Comparison of ENCODE assay signal across 21 cellular contexts in genomic region chr2:37201208-37201607, GRCh38. TPM values are rescaled to one million over a fixed set of nuclear protein-coding genes. Genes with fewer than 3 reads are reported as not detected.
DNase-seq lines count a peak whose midpoint lies in the region; ATAC-seq lines count a peak whose summit lies in the region.
"Had no signal": no experiment of that assay in that cellular context is flagged by ENCODE, and none has a peak within 500 bp of the region (broad histone marks: within the 10 kb centered on the region; RNA-seq: fewer than 3 reads in every experiment).

No MANE protein-coding gene starts in this region.

- POLR2A ChIA-PET in CD8-positive, alpha-beta memory T cell (lab: Charles Lee) = interaction anchor here (1.0 kb wide), 1 partner anchor 31 kb away, joined by 3 read pairs; the partner anchor contains the start of genes CEBPZ and NDUFAF7
- POLR2A ChIA-PET in naive thymus-derived CD8-positive, alpha-beta T cell (lab: Charles Lee) = interaction anchor here (1.4 kb wide), 1 partner anchor 30 kb away, joined by 3 read pairs; the partner anchor contains the start of genes CEBPZ and NDUFAF7

- peaks cover 20 to 68% (median 35%) of the 10 kb centered on the region in 3 donors for H3K36me3 Mint-ChIP-seq in CD8-positive, alpha-beta memory T cell
- peaks cover 85% of the 10 kb centered on the region for H3K36me3 Mint-ChIP-seq in activated T-helper 17 cell treated with anti-CD3 and anti-CD28 coated beads, Interleukin-2, amount 50 U/mL, for 72 hours (ENCODE audit: low read depth)
- peaks cover 26 to 54% (median 52%) of the 10 kb centered on the region in 3 donors for H3K36me3 Mint-ChIP-seq in naive thymus-derived CD8-positive, alpha-beta T cell

- no peak overlapping the region for H3K4me3 ChIP-seq in CD8-positive, alpha-beta memory T cell (ENCODE audit: low read length)
- no peak overlapping the region for H3K4me3 ChIP-seq in HUES6 (ENCODE audit: low read depth, low read length)
- H3K4me3 ChIP-seq: esophagus muscularis mucosa, SJCRH30, tibial nerve had no signal

- H3K9ac ChIP-seq in HUES6 (ENCODE audit: low read length) = no peak overlapping the region
- H3K9ac ChIP-seq: parathyroid adenoma had no signal

- no peaks in the 10 kb centered on the region for H3K27me3 ChIP-seq in CD8-positive, alpha-beta memory T cell (ENCODE audit: insufficient read depth, low read length, poor library complexity, severe bottlenecking)
- no peaks in the 10 kb centered on the region for H3K27me3 ChIP-seq in HUES6 (ENCODE audit: control insufficient read depth, insufficient read depth, low read length)
- H3K27me3 ChIP-seq: esophagus muscularis mucosa, SJCRH30, tibial nerve had no signal

- H3K9me3 Mint-ChIP-seq in CD8-positive, alpha-beta memory T cell = peaks cover 0 to 12% (median 2%) of the 10 kb centered on the region in 5 donors
- H3K9me3 Mint-ChIP-seq in activated T-helper 17 cell treated with anti-CD3 and anti-CD28 coated beads, Interleukin-2, amount 50 U/mL, for 72 hours = no peaks in the 10 kb centered on the region
- peaks cover 0 to 24% (median 10%) of the 10 kb centered on the region in 9 donors for H3K9me3 Mint-ChIP-seq in naive thymus-derived CD8-positive, alpha-beta T cell

- H3K4me1 Mint-ChIP-seq in CD8-positive, alpha-beta memory T cell = peaks cover 49 to 64% (median 50%) of the 10 kb centered on the region in 3 donors
- peaks cover 20% of the 10 kb centered on the region for H3K4me1 Mint-ChIP-seq in activated T-helper 17 cell treated with anti-CD3 and anti-CD28 coated beads, Interleukin-2, amount 50 U/mL, for 72 hours
- peaks cover 15 to 43% (median 39%) of the 10 kb centered on the region in 4 donors for H3K4me1 Mint-ChIP-seq in naive thymus-derived CD8-positive, alpha-beta T cell

- H3K9me3 ChIP-seq in CD8-positive, alpha-beta memory T cell (ENCODE audit: low read length) = no peaks in the 10 kb centered on the region
- peaks cover 11% of the 10 kb centered on the region for H3K9me3 ChIP-seq in HUES6 (ENCODE audit: control insufficient read depth, insufficient read depth, low read depth, low read length)

- H3K27ac Mint-ChIP-seq in CD8-positive, alpha-beta memory T cell = peak overlapping the region in 6 of 8 donors; percentile 8 to 79 (median 57)
- peak overlapping the region; percentile 78 for H3K27ac Mint-ChIP-seq in activated T-helper 17 cell treated with anti-CD3 and anti-CD28 coated beads, Interleukin-2, amount 50 U/mL, for 72 hours
- peak overlapping the region in 7 of 10 donors; percentile 5 to 78 (median 31) for H3K27ac Mint-ChIP-seq in naive thymus-derived CD8-positive, alpha-beta T cell
- H3K27ac Mint-ChIP-seq: stimulated activated naive B cell treated with anti-CD40 and anti-IgM and Interleukin-4, amounts not matched to agents 10 μg/mL and 1 μg/mL and 100 μg/mL, for 72 hours had no signal

- no peak overlapping the region for H3K27ac ChIP-seq in CD8-positive, alpha-beta memory T cell (ENCODE audit: low read depth, low read length)
- peak overlapping the region; percentile 36; the same call in 1 of the 2 replicates for H3K27ac ChIP-seq in HUES6 (ENCODE audit: low read depth, low read length)
- H3K27ac ChIP-seq: esophagus muscularis mucosa, parathyroid adenoma, SJCRH30, tibial nerve had no signal

- CTCF ChIA-PET in CD8-positive, alpha-beta memory T cell (lab: Charles Lee) = interaction anchor here (1.4 kb wide), 1 partner anchor 52 kb away, joined by 3 read pairs; no protein-coding TSS in a partner anchor

- no peak for DNase-seq in CD8-positive, alpha-beta memory T cell
- no peak for DNase-seq in naive thymus-derived CD8-positive, alpha-beta T cell
- DNase-seq in DMS79 (lab: John Stamatoyannopoulos, UW) (no peak), NCI-H1105 treated with DMSO at 0.1 percent for 48 hours (lab: John Stamatoyannopoulos, UW) (no peak)
- DNase-seq in effector CD8-positive, alpha-beta T cell (lab: John Stamatoyannopoulos, UW) = no peak
- DNase-seq: activated T-cell treated with anti-CD3 and anti-CD28 coated beads, Interleukin-2, amount 50 U/mL, for 1 hour; Calu3; caudate nucleus; naive B cell; NCI-H1436; PC-3; SJCRH30; stimulated activated naive B cell treated with anti-CD40 and anti-IgM and Interleukin-4, amounts not matched to agents 10 μg/mL and 1 μg/mL and 100 μg/mL, for 72 hours had no signal

- no peak overlapping the region for H3K4me3 Mint-ChIP-seq in CD8-positive, alpha-beta memory T cell
- peak overlapping the region; percentile 28 for H3K4me3 Mint-ChIP-seq in activated T-helper 17 cell treated with anti-CD3 and anti-CD28 coated beads, Interleukin-2, amount 50 U/mL, for 72 hours
- H3K4me3 Mint-ChIP-seq in naive thymus-derived CD8-positive, alpha-beta T cell = no peak overlapping the region
- H3K4me3 Mint-ChIP-seq: naive B cell; stimulated activated naive B cell treated with anti-CD40 and anti-IgM and Interleukin-4, amounts not matched to agents 10 μg/mL and 1 μg/mL and 100 μg/mL, for 72 hours had no signal

- peaks cover 14% of the 10 kb centered on the region for H3K36me3 ChIP-seq in CD8-positive, alpha-beta memory T cell (ENCODE audit: insufficient read depth, low read length)
- H3K36me3 ChIP-seq in HUES6 (ENCODE audit: control insufficient read depth, insufficient read depth, low read length) = peaks cover 66% of the 10 kb centered on the region

- ATAC-seq in activated T-helper 17 cell treated with anti-CD3 and anti-CD28 coated beads, Interleukin-2, amount 50 U/mL, for 72 hours (replicated peaks) = peak; percentile 17
- no peak for ATAC-seq in naive thymus-derived CD8-positive, alpha-beta T cell
- ATAC-seq: PC-3, sciatic nerve had no signal

- H3K4me1 ChIP-seq in CD8-positive, alpha-beta memory T cell (ENCODE audit: insufficient read depth, low read length) = peaks cover 29% of the 10 kb centered on the region
- H3K4me1 ChIP-seq in HUES6 (ENCODE audit: control insufficient read depth, insufficient read depth, low read length) = peaks cover 44% of the 10 kb centered on the region
- H3K4me1 ChIP-seq: parathyroid adenoma had no signal

- H3K27me3 Mint-ChIP-seq in CD8-positive, alpha-beta memory T cell = no peaks in the 10 kb centered on the region
- H3K27me3 Mint-ChIP-seq in activated T-helper 17 cell treated with anti-CD3 and anti-CD28 coated beads, Interleukin-2, amount 50 U/mL, for 72 hours = no peaks in the 10 kb centered on the region
- H3K27me3 Mint-ChIP-seq in naive thymus-derived CD8-positive, alpha-beta T cell = no peaks in the 10 kb centered on the region
- H3K27me3 Mint-ChIP-seq: naive B cell; stimulated activated naive B cell treated with anti-CD40 and anti-IgM and Interleukin-4, amounts not matched to agents 10 μg/mL and 1 μg/mL and 100 μg/mL, for 72 hours had no signal

RNA-seq across cellular contexts. Expression of gene CEBPZOS, which starts 4.9 kb away (rescaled TPM):
- 10 to 100 TPM; 33.7 to 35.0 TPM for total RNA-seq in CD8-positive, alpha-beta memory T cell
- 43.6 TPM for polyA plus RNA-seq in CD8-positive, alpha-beta memory T cell
- 10 to 100 TPM; 44.5 to 49.6 TPM for total RNA-seq in activated T-helper 17 cell treated with anti-CD3 and anti-CD28 coated beads, Interleukin-2, amount 50 U/mL, for 72 hours
- 10 to 100 TPM; 42.3 to 45.4 TPM for total RNA-seq in naive thymus-derived CD8-positive, alpha-beta T cell
- 10 to 100 TPM; 43.0 to 44.5 (median 43.8) TPM for polyA plus RNA-seq in naive thymus-derived CD8-positive, alpha-beta T cell

RNA-seq across cellular contexts. Expression of gene SULT6B1, which starts 12.7 kb away (rescaled TPM):
- not detected for total RNA-seq in CD8-positive, alpha-beta memory T cell
- not detected for polyA plus RNA-seq in CD8-positive, alpha-beta memory T cell
- not detected for total RNA-seq in activated T-helper 17 cell treated with anti-CD3 and anti-CD28 coated beads, Interleukin-2, amount 50 U/mL, for 72 hours
- not detected for total RNA-seq in naive thymus-derived CD8-positive, alpha-beta T cell
- not detected for polyA plus RNA-seq in naive thymus-derived CD8-positive, alpha-beta T cell
- total RNA-seq: Calu3, esophagus muscularis mucosa, M059J, PC-3, sciatic nerve, SJCRH30, tibial nerve had no signal
- polyA plus RNA-seq: adipose tissue had no signal

RNA-seq across cellular contexts. Expression of gene CEBPZ, which starts 30.2 kb away (rescaled TPM):
- 100 to 1,000 TPM; 100 to 104 TPM for total RNA-seq in CD8-positive, alpha-beta memory T cell
- 31.1 TPM for polyA plus RNA-seq in CD8-positive, alpha-beta memory T cell
- total RNA-seq in activated T-helper 17 cell treated with anti-CD3 and anti-CD28 coated beads, Interleukin-2, amount 50 U/mL, for 72 hours = 10 to 100 TPM; 55.6 to 68.3 TPM
- 10 to 100 TPM; 88.4 to 98.5 TPM for total RNA-seq in naive thymus-derived CD8-positive, alpha-beta T cell
- 10 to 100 TPM; 24.3 to 37.8 (median 25.7) TPM for polyA plus RNA-seq in naive thymus-derived CD8-positive, alpha-beta T cell

RNA-seq across cellular contexts. Expression of gene NDUFAF7, which starts 30.2 kb away (rescaled TPM):
- 10 to 100 TPM; 20.3 to 20.4 TPM for total RNA-seq in CD8-positive, alpha-beta memory T cell
- 6.8 TPM for polyA plus RNA-seq in CD8-positive, alpha-beta memory T cell
- total RNA-seq in activated T-helper 17 cell treated with anti-CD3 and anti-CD28 coated beads, Interleukin-2, amount 50 U/mL, for 72 hours = 10 to 100 TPM; 21.9 to 29.8 TPM
- total RNA-seq in naive thymus-derived CD8-positive, alpha-beta T cell = 10 to 100 TPM; 32.4 to 35.2 TPM
- polyA plus RNA-seq in naive thymus-derived CD8-positive, alpha-beta T cell = 1 to 10 TPM; 5.7 to 9.5 (median 8.4) TPM

RNA-seq across cellular contexts. Expression of gene EIF2AK2, which starts 44.4 kb away (rescaled TPM):
- total RNA-seq in CD8-positive, alpha-beta memory T cell = 10 to 100 TPM; 36.0 to 39.8 TPM
- 42.6 TPM for polyA plus RNA-seq in CD8-positive, alpha-beta memory T cell
- 10 to 100 TPM; 25.4 to 45.1 TPM for total RNA-seq in activated T-helper 17 cell treated with anti-CD3 and anti-CD28 coated beads, Interleukin-2, amount 50 U/mL, for 72 hours
- total RNA-seq in naive thymus-derived CD8-positive, alpha-beta T cell = 10 to 100 TPM; 24.4 to 31.1 TPM
- 10 to 100 TPM; 18.8 to 28.8 (median 21.6) TPM for polyA plus RNA-seq in naive thymus-derived CD8-positive, alpha-beta T cell
